In the genomic region with DNA sequence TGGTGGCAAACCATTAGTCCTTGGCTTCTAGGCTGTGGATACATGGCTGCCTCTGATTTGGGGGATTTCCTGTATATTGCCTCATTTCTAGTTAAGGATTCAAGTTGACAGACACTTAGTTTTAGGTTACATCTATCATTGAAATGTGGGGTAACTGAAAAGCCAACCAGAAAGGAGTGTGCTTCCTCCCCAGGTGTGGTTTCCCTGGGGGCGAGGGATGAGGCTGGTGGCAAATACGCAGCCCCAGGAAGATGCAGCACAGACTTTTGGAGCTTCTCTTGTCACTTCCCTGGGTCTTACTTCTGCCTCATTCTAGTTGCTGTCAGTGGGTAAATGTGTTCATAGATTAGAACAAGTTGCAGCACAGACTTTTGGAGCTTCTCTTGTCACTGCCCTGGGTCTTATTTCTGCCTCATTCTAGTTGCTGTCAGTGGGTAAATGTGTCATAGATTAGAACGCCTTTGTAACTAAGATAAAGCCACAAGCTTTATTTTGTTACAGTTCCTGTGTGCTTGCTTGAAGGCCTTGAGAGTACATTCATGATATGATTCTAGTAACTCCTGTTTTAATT, we compare ENCODE assay signal across 1 cellular context.
TF ChIP-seq lines count a peak whose summit lies in the region.

No MANE protein-coding gene starts in this region.

TF ChIP-seq in IMR-90, 13 proteins besides CTCF, POLR2A, EP300 and RAD21 (continued from another document):
- TF ChIP-seq, protein P1, sequence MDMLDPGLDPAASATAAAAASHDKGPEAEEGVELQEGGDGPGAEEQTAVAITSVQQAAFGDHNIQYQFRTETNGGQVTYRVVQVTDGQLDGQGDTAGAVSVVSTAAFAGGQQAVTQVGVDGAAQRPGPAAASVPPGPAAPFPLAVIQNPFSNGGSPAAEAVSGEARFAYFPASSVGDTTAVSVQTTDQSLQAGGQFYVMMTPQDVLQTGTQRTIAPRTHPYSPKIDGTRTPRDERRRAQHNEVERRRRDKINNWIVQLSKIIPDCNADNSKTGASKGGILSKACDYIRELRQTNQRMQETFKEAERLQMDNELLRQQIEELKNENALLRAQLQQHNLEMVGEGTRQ (IDR thresholded peaks at IDR 0.05; ENCODE audit: low read depth, low read length) = no peak
- TF ChIP-seq, protein P2, sequence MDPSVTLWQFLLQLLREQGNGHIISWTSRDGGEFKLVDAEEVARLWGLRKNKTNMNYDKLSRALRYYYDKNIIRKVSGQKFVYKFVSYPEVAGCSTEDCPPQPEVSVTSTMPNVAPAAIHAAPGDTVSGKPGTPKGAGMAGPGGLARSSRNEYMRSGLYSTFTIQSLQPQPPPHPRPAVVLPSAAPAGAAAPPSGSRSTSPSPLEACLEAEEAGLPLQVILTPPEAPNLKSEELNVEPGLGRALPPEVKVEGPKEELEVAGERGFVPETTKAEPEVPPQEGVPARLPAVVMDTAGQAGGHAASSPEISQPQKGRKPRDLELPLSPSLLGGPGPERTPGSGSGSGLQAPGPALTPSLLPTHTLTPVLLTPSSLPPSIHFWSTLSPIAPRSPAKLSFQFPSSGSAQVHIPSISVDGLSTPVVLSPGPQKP (IDR thresholded peaks at IDR 0.05; ENCODE audit: borderline replicate concordance, low read depth, low read length) = no peak
- TF ChIP-seq RCOR1 (IDR thresholded peaks at IDR 0.05; ENCODE audit: insufficient replicate concordance, low read length) = no peak
- TF ChIP-seq RFX5 (IDR thresholded peaks at IDR 0.05; ENCODE audit: low read depth, low read length) = no peak
- no peak for TF ChIP-seq SMC3 (IDR thresholded peaks at IDR 0.05; ENCODE audit: low read depth, low read length)
- TF ChIP-seq BHLHE40 (IDR thresholded peaks at IDR 0.05; ENCODE audit: low read depth, low read length) = no peak
- TF ChIP-seq CEBPB (IDR thresholded peaks at IDR 0.05; ENCODE audit: low read depth, low read length) = no peak
- TF ChIP-seq MXI1 (IDR thresholded peaks at IDR 0.05; ENCODE audit: borderline replicate concordance, low read depth, low read length) = no peak
- TF ChIP-seq CHD1 (IDR thresholded peaks at IDR 0.05; ENCODE audit: low read depth, low read length) = no peak
- no peak for TF ChIP-seq NFE2L2 (IDR thresholded peaks at IDR 0.05; ENCODE audit: low read depth, low read length)
- TF ChIP-seq MAFK (IDR thresholded peaks at IDR 0.05; ENCODE audit: low read depth, low read length) = no peak
